Comparison of ENCODE assay signal across 8 cellular contexts in the genomic region with DNA sequence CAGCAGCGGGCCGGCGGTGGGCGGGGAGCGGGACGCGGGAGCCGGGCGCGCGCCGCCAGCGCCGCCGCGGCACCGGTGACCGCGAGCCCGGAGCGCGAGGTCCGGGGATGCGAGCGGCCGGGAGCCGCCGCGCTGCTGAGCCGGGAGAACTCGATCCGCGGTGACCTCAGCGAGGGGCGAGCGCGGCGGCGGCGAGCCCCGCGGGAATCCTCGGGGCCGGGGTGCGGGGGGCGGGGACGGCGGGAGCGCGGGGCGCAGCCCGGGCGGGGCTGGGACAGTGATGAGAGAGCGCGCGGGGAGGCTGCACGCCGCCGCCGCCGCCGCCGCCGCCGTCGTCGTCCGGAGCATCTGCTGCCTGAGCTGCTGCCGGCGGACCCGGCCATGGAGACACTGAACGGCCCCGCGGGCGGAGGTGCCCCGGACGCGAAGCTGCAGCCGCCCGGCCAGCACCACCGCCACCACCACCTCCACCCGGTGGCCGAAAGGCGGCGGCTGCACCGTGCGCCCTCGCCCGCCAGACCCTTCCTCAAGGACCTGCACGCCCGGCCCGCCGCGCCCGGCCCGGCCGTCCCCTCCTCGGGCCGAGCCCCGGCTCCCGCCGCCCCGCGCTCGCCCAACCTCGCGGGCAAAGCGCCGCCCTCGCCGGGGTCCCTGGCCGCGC. TPM values are rescaled to one million over a fixed set of nuclear protein-coding genes. Genes with fewer than 3 reads are reported as not detected.
DNase-seq lines count a peak whose midpoint lies in the region; ATAC-seq and TF ChIP-seq lines count a peak whose summit lies in the region.

MTCL1 (plus strand) TSS at position 277 of the 661 bp plus-strand sequence; CDS start at position 382, 105 bp downstream.

- DNase-seq in ELR (ENCODE audit: low read depth): peak; percentile 77
- DNase-seq in SK-N-MC (ENCODE audit: low read depth, low spot score): no peak
- DNase-seq in chondrocyte (ENCODE audit: low spot score): no peak
- peak; percentile 6 for DNase-seq in stimulated activated CD4-positive, alpha-beta T cell treated with anti-CD3 and anti-CD28 coated beads, Interleukin-4, amount 100 ng/mL, for 24 hours
- DNase-seq in NCI-H128 (lab: John Stamatoyannopoulos, UW; ENCODE audit: unreplicated experiment): no peak

- H3K36me3 Mint-ChIP-seq in chondrocyte (ENCODE audit: low read depth): no peaks in the 10 kb centered on the region

- no peak for TF ChIP-seq CTCF in chondrocyte (IDR thresholded peaks at IDR 0.05)

- no peaks in the 10 kb centered on the region for H3K9me3 Mint-ChIP-seq in chondrocyte (ENCODE audit: low read depth)

- peak within 1 kb of the TSS; percentile 81 for H3K4me3 ChIP-seq in SK-N-MC

- ATAC-seq in GM21360 (IDR thresholded peaks at IDR 0.05; ENCODE audit: unreplicated experiment) (peak; percentile 36), HG03521 (IDR thresholded peaks at IDR 0.05; ENCODE audit: unreplicated experiment) (peak; percentile 42)

- no peaks in the 10 kb centered on the region for H3K27me3 ChIP-seq in layer of hippocampus (ENCODE audit: control insufficient read depth, insufficient read depth, low read length)

- no peaks in the 10 kb centered on the region for H3K36me3 ChIP-seq in SK-N-MC (ENCODE audit: insufficient read depth, low read length)

- H3K27ac ChIP-seq in SK-N-MC: no peak within 1 kb of the TSS
- peak within 1 kb of the TSS; percentile 85 for H3K27ac ChIP-seq in layer of hippocampus (ENCODE audit: low read depth, low read length)

- H3K9ac ChIP-seq in SK-N-MC (ENCODE audit: insufficient read length): no peak within 1 kb of the TSS

- peak within 1 kb of the TSS; percentile 99 for H3K4me3 Mint-ChIP-seq in chondrocyte (ENCODE audit: unreplicated experiment)

- peaks cover 54% of the 10 kb centered on the region for H3K4me1 Mint-ChIP-seq in chondrocyte (ENCODE audit: low read depth)

- H3K27me3 Mint-ChIP-seq in chondrocyte (ENCODE audit: low read depth): no peaks in the 10 kb centered on the region

- no peaks in the 10 kb centered on the region for H3K9me3 ChIP-seq in SK-N-MC (ENCODE audit: low read depth, low read length)

- H3K27ac Mint-ChIP-seq in chondrocyte (ENCODE audit: unreplicated experiment): peak within 1 kb of the TSS; percentile 93

RNA-seq across cellular contexts. Expression of gene MTCL1, which starts in this region (rescaled TPM):
- total RNA-seq in chondrocyte: 43.9 to 54.4 TPM (median 50.8 TPM) in 3 replicates

Comparison
In these comparisons a context has a peak if more than half of its experiments do, and no peak if none do; other contexts are left out.
1. DNase-seq: peak in ELR (single experiment) and stimulated activated CD4-positive, alpha-beta T cell treated with anti-CD3 and anti-CD28 coated beads, Interleukin-4, amount 100 ng/mL, for 24 hours (single experiment); none in SK-N-MC (single experiment), chondrocyte (single experiment) and NCI-H128 (single experiment).